In genomic region chrX:12989456-12989855, GRCh38 we compare ENCODE assay signal across 2 cellular contexts.
TF ChIP-seq lines count a peak whose summit lies in the region.

No MANE protein-coding gene starts in this region.

TF ChIP-seq in A549, 52 proteins besides CTCF, POLR2A, EP300 and RAD21:
- no peak for TF ChIP-seq ZSCAN20 (CRISPR knock-in tag; IDR thresholded peaks at IDR 0.05)
- no peak for TF ChIP-seq SREBF2 (IDR thresholded peaks at IDR 0.05)
- no peak for TF ChIP-seq BHLHE40 (IDR thresholded peaks at IDR 0.05; ENCODE audit: low read depth, low read length)
- no peak for TF ChIP-seq EHMT2 (IDR thresholded peaks at IDR 0.05; ENCODE audit: low read depth)
- no peak for TF ChIP-seq ZC3H11A (IDR thresholded peaks at IDR 0.05)
- no peak for TF ChIP-seq GATA3 (IDR thresholded peaks at IDR 0.05; ENCODE audit: borderline replicate concordance)
- no peak for TF ChIP-seq PHF8 (IDR thresholded peaks at IDR 0.05; ENCODE audit: borderline replicate concordance, low read depth)
- no peak for TF ChIP-seq NFE2L2 (conservative IDR thresholded peaks at IDR 0.05; ENCODE audit: low read length)

TF ChIP-seq in IMR-90, 13 proteins besides CTCF, POLR2A, EP300 and RAD21:
- TF ChIP-seq CHD1 (IDR thresholded peaks at IDR 0.05; ENCODE audit: low read depth, low read length) = no peak
- TF ChIP-seq SMC3 (IDR thresholded peaks at IDR 0.05; ENCODE audit: low read depth, low read length) = no peak
- TF ChIP-seq, protein P1, sequence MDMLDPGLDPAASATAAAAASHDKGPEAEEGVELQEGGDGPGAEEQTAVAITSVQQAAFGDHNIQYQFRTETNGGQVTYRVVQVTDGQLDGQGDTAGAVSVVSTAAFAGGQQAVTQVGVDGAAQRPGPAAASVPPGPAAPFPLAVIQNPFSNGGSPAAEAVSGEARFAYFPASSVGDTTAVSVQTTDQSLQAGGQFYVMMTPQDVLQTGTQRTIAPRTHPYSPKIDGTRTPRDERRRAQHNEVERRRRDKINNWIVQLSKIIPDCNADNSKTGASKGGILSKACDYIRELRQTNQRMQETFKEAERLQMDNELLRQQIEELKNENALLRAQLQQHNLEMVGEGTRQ (IDR thresholded peaks at IDR 0.05; ENCODE audit: low read depth, low read length) = no peak
- TF ChIP-seq FOS (IDR thresholded peaks at IDR 0.05; ENCODE audit: low read depth, low read length) = no peak
- TF ChIP-seq BHLHE40 (IDR thresholded peaks at IDR 0.05; ENCODE audit: low read depth, low read length) = no peak
